In genomic region chr3:146554168-146554760, GRCh38 we compare ENCODE assay signal across 1 cellular context.
A peak's percentile ranks its signal among the peaks of the same experiment; 100 is the strongest.
TF ChIP-seq lines count a peak whose summit lies in the region.

No MANE protein-coding gene starts in this region.

TF ChIP-seq in IMR-90, 13 proteins besides CTCF, POLR2A, EP300 and RAD21:
- no peak for TF ChIP-seq RFX5 (IDR thresholded peaks at IDR 0.05; ENCODE audit: low read depth, low read length)
- TF ChIP-seq MXI1 (IDR thresholded peaks at IDR 0.05; ENCODE audit: borderline replicate concordance, low read depth, low read length), result no peak
- TF ChIP-seq BHLHE40 (IDR thresholded peaks at IDR 0.05; ENCODE audit: low read depth, low read length), result no peak
- TF ChIP-seq CEBPB (IDR thresholded peaks at IDR 0.05; ENCODE audit: low read depth, low read length), result peak; percentile 48; the same call in 1 of the 2 replicates
- TF ChIP-seq NFE2L2 (IDR thresholded peaks at IDR 0.05; ENCODE audit: low read depth, low read length), result no peak
